Comparison of ENCODE assay signal across 17 cellular contexts in the genomic region with DNA sequence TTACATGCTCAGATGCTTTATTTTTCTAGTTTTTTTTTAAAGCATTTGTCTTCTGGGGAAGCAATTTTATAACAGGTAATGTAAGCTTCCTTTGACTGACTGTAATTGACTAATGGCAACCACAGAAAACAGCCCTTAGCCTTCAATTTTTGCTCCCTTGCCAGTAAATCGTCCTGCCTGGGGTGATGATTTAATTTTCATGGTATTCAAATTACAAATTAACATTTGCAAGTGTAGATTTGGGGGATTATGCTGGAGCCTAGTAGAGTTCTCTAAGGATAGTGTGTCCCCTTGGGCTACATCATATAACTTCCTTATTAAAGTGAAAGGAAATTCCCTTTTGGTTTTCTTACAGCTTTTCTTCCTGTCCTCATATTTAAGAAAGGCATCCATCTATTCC. TPM values are rescaled to one million over a fixed set of nuclear protein-coding genes. Genes with fewer than 3 reads are reported as not detected.
DNase-seq lines count a peak whose midpoint lies in the region.
"Had no signal": no experiment of that assay in that cellular context is flagged by ENCODE, and none has a peak within 500 bp of the region (broad histone marks: within the 10 kb centered on the region; RNA-seq: fewer than 3 reads in every experiment).

No MANE protein-coding gene starts in this region.

- H2BK5ac ChIP-seq in mesendoderm (ENCODE audit: low read length) = no peak overlapping the region

- no peak overlapping the region for H4K5ac ChIP-seq in mesendoderm (ENCODE audit: low read length)

- no peaks in the 10 kb centered on the region for H3K9me3 ChIP-seq in HAP-1
- no peaks in the 10 kb centered on the region; the same call in 1 of the 2 replicates for H3K9me3 ChIP-seq in SJCRH30 (replicated peaks)

- H3K27ac ChIP-seq in SJCRH30 (peak overlapping the region; percentile 46), mesendoderm (ENCODE audit: low read depth, low read length) (no peak overlapping the region)
- H3K27ac ChIP-seq: C4-2B had no signal

- H2BK120ac ChIP-seq in mesendoderm (ENCODE audit: low read depth, low read length) = no peak overlapping the region

- H3K4ac ChIP-seq in mesendoderm (ENCODE audit: low read depth, low read length) = no peak overlapping the region

- H3K79me1 ChIP-seq in mesendoderm (ENCODE audit: low read length) = no peaks in the 10 kb centered on the region

- WGBS in mesendoderm (ENCODE audit: extremely low coverage, insufficient coverage, low lambda C conversion rate) = no CpG with 5 or more reads among the region's 1 CpG

- DNase-seq in NCI-H1092 (lab: John Stamatoyannopoulos, UW) (peak; percentile 7), NCI-H1092 treated with DMSO at 0.1 percent for 48 hours (lab: John Stamatoyannopoulos, UW) (no peak), HAP-1 (ENCODE audit: low spot score in 2 of 2) (peak; percentile 48 to 79), SJCRH30 (peak; percentile 38 to 80), mesendoderm (peak; percentile 18), KG1 (lab: John Stamatoyannopoulos, UW) (no peak), activated gamma-delta T cell (lab: John Stamatoyannopoulos, UW) (no peak), putamen (ENCODE audit: low spot score) (no peak)
- DNase-seq: activated naive CD8-positive, alpha-beta T cell treated with anti-CD3 and anti-CD28 coated beads, Interleukin-2, amount 50 U/mL, for 24 hours; central memory CD4-positive, alpha-beta T cell; midbrain; NCI-H2029 treated with DMSO at 0.1 percent for 48 hours; NCI-H748 treated with DMSO at 0.1 percent for 48 hours; right cardiac atrium; stimulated activated naive CD8-positive, alpha-beta T cell treated with anti-CD3 and anti-CD28 coated beads, Interleukin-15, amount 100 ng/mL, for 72 hours; T-cell had no signal

- H3K27me3 ChIP-seq in HAP-1 (ENCODE audit: low read depth) = no peaks in the 10 kb centered on the region
- no peaks in the 10 kb centered on the region for H3K27me3 ChIP-seq in SJCRH30
- no peaks in the 10 kb centered on the region for H3K27me3 ChIP-seq in mesendoderm (ENCODE audit: insufficient read depth, low read length, poor library complexity)

- H4K8ac ChIP-seq in mesendoderm (ENCODE audit: low read depth, low read length) = no peak overlapping the region

- H3K9ac ChIP-seq in mesendoderm (ENCODE audit: low read length) = no peak overlapping the region

- no peaks in the 10 kb centered on the region for H3K36me3 ChIP-seq in HAP-1 (replicated peaks)
- no peaks in the 10 kb centered on the region for H3K36me3 ChIP-seq in SJCRH30
- H3K36me3 ChIP-seq in mesendoderm (ENCODE audit: control insufficient read depth, insufficient read depth, low read length) = no peaks in the 10 kb centered on the region

- H2BK15ac ChIP-seq in mesendoderm (replicated peaks; ENCODE audit: low read depth) = no peak overlapping the region

- H3K56ac ChIP-seq in mesendoderm (ENCODE audit: low read length) = no peak overlapping the region

- H3K4me1 ChIP-seq in HAP-1 = peaks cover 29% of the 10 kb centered on the region
- peaks cover 26% of the 10 kb centered on the region for H3K4me1 ChIP-seq in SJCRH30
- H3K4me1 ChIP-seq in mesendoderm (ENCODE audit: control insufficient read depth, low read depth, low read length) = no peaks in the 10 kb centered on the region

- H3K23ac ChIP-seq in mesendoderm (ENCODE audit: low read length) = no peak overlapping the region

- H3K4me2 ChIP-seq in mesendoderm (ENCODE audit: low read length) = no peak overlapping the region

- H3K79me2 ChIP-seq in mesendoderm (ENCODE audit: control insufficient read depth, insufficient read depth, low read length) = no peaks in the 10 kb centered on the region

- in situ Hi-C loops in HAP-1 (cut with MboI; ENCODE audit: low sequenced_read_pairs) = no loop called here

- no peak overlapping the region for H2AK5ac ChIP-seq in mesendoderm (ENCODE audit: low read length)

- no peak overlapping the region for H3K4me3 ChIP-seq in HAP-1
- no peak overlapping the region for H3K4me3 ChIP-seq in SJCRH30
- H3K4me3 ChIP-seq in mesendoderm (ENCODE audit: low read length) = no peak overlapping the region

- no peak overlapping the region for H3K18ac ChIP-seq in mesendoderm (ENCODE audit: low read length)

RNA-seq across cellular contexts. Expression of gene HDAC9, which starts 36.1 kb away (rescaled TPM):
- 1.4 and 2.5 TPM in 2 replicates for total RNA-seq in SJCRH30 (2014; rRNA removed; shearing (Covaris generic))
- 2.6 TPM for polyA plus RNA-seq in mesendoderm (2013, experiment 1 of 2)
- polyA plus RNA-seq in mesendoderm (2013, experiment 2 of 2) = 2.6 TPM

Comparison
In these comparisons a context has a peak if more than half of its experiments do, and no peak if none do; other contexts are left out.
1. DNase-seq: peak in NCI-H1092 (single experiment), HAP-1 (2 of 2), SJCRH30 (2 of 2) and mesendoderm (single experiment); none in NCI-H1092 treated with DMSO at 0.1 percent for 48 hours (single experiment), KG1 (single experiment), activated gamma-delta T cell (single experiment) and putamen (single experiment).